Comparison of ENCODE assay signal across 1 cellular context in genomic region chr2:67214585-67215184, GRCh38.
TF ChIP-seq lines count a peak whose summit lies in the region.

No MANE protein-coding gene starts in this region.

TF ChIP-seq in SK-N-SH treated with all-trans-retinoic acid at 6 μM for 48 hours, 23 proteins besides CTCF, POLR2A, EP300 and RAD21 (continued from another document):
- no peak for TF ChIP-seq PATZ1 (CRISPR knock-in tag; IDR thresholded peaks at IDR 0.05; ENCODE audit: borderline replicate concordance)
- TF ChIP-seq SNAI2 (CRISPR knock-in tag; IDR thresholded peaks at IDR 0.05), result no peak
